13 cellular contexts compared by ENCODE assay signal in the genomic region with DNA sequence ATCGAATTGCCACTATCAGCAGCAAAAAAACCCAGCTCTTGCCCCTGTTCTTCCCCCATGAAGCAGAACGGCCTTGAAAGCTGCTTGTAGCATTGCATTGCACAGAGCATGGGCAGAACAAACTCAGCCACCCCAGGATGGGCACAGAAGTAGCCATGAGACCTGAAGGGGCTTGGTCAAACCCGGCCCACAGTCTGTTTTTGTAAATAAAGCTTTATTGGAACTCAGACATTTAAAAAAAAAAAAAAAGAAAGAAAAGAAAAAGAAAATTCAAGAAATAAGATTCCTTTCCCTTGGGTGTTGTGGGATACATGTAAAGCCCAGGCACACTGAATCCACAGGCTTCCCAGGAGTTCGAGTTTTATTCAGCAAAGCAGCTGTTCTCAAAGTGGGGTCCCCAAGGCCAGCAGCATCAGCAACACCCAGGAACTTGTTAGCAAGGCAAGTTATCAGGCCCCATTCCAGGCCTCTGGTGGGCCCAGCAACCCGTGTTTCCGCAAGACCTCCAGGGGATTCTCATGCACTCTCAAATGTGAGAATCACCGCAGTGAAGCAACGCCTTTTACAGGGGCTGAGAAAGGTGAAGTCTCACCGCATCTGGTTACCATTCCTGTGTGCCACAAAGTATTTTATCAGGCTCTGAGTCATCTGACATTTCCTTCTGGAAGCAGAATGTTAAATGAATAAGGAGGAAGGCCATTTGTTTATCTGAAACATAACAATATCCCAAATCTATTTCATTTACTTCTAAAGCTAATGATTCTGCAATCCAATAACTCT.
DNase-seq lines count a peak whose midpoint lies in the region; ATAC-seq and TF ChIP-seq lines count a peak whose summit lies in the region.
"Had no signal": no experiment of that assay in that cellular context is flagged by ENCODE, and none has a peak within 500 bp of the region (broad histone marks: within the 10 kb centered on the region; RNA-seq: fewer than 3 reads in every experiment).

No MANE protein-coding gene starts in this region.

- TF ChIP-seq CTCF in Calu3 (IDR thresholded peaks at IDR 0.05; ENCODE audit: unreplicated experiment), result no peak
- TF ChIP-seq CTCF in choroid plexus epithelial cell (conservative IDR thresholded peaks at IDR 0.05; ENCODE audit: low read depth, low read length), result no peak
- TF ChIP-seq CTCF in osteoblast (IDR thresholded peaks at IDR 0.05; ENCODE audit: extremely low read depth, low read depth, low read length), result no peak
- no peak for TF ChIP-seq CTCF in thyroid gland (IDR thresholded peaks at IDR 0.05)
- no peak for TF ChIP-seq CTCF in gastrocnemius medialis (IDR thresholded peaks at IDR 0.05 in 4 of 5, conservative IDR thresholded peaks at IDR 0.05 in 1 of 5)

- no peaks in the 10 kb centered on the region for H3K9me3 ChIP-seq in osteoblast (ENCODE audit: low read depth, low read length)
- no peaks in the 10 kb centered on the region for H3K9me3 ChIP-seq in thyroid gland
- no peaks in the 10 kb centered on the region for H3K9me3 ChIP-seq in gastrocnemius medialis

- peaks cover 9% of the 10 kb centered on the region for H4K20me1 ChIP-seq in osteoblast (ENCODE audit: insufficient read depth, low read length)

- H3K9me3 Mint-ChIP-seq in Calu3 (ENCODE audit: low read depth, unreplicated experiment), result no peaks in the 10 kb centered on the region
- H3K9me3 Mint-ChIP-seq: neural progenitor cell; T-helper 2 cell treated with Interferon-gamma antibody and Interleukin-4, amounts not matched to agents 5 μg/mL and 100 μg/mL, for 36 hours had no signal

- H3K27me3 Mint-ChIP-seq in Calu3 (ENCODE audit: unreplicated experiment), result no peaks in the 10 kb centered on the region

- H3K27ac ChIP-seq in osteoblast (ENCODE audit: low read depth, low read length) (no peak overlapping the region), thyroid gland (no peak overlapping the region), gastrocnemius medialis (no peak overlapping the region)
- H3K27ac ChIP-seq: neural progenitor cell had no signal

- TF ChIP-seq POLR2A in thyroid gland (IDR thresholded peaks at IDR 0.05) (no peak), gastrocnemius medialis (IDR thresholded peaks at IDR 0.05) (no peak)

- no peak overlapping the region for H3K4me2 ChIP-seq in osteoblast (ENCODE audit: insufficient read depth, low read length)
- H3K4me2 ChIP-seq: neural progenitor cell had no signal

- H3K79me2 ChIP-seq in osteoblast (ENCODE audit: insufficient read depth, low read length), result no peaks in the 10 kb centered on the region

- intact Hi-C loops in Calu3 (cut with micrococcal nuclease; ENCODE audit: unreplicated experiment) (loop anchor here (5.0 kb wide), 1 partner anchor 173 kb away; no protein-coding TSS in a partner anchor), thyroid gland (cut with DNase I) (loop anchor here (10.0 kb wide), 1 partner anchor 170 kb away; no protein-coding TSS in a partner anchor), gastrocnemius medialis (cut with DNase I; ENCODE audit: low total_unique reads) (no loop called here), posterior cingulate gyrus (cut with DNase I) (loop anchor here (10.0 kb wide), 1 partner anchor 100 kb away; no protein-coding TSS in a partner anchor)

- peak overlapping the region; percentile 95 for H3K27ac Mint-ChIP-seq in Calu3 (ENCODE audit: unreplicated experiment)
- H3K27ac Mint-ChIP-seq: neural progenitor cell; T-helper 2 cell treated with Interferon-gamma antibody and Interleukin-4, amounts not matched to agents 5 μg/mL and 100 μg/mL, for 36 hours had no signal

- CTCF ChIA-PET in Calu3 (lab: Charles Lee), result interaction anchor here (0.6 to 1.3 kb wide), 5 partner anchors 10 to 207 kb away, joined by 3 to 6 read pairs (median 3); no protein-coding TSS in a partner anchor

- peaks cover 3% of the 10 kb centered on the region for H3K27me3 ChIP-seq in osteoblast (ENCODE audit: insufficient read depth, low read length)
- no peaks in the 10 kb centered on the region for H3K27me3 ChIP-seq in thyroid gland
- no peaks in the 10 kb centered on the region for H3K27me3 ChIP-seq in gastrocnemius medialis
- H3K27me3 ChIP-seq: neural progenitor cell had no signal

- ATAC-seq in gastrocnemius medialis, result no peak
- ATAC-seq in GM21737 (IDR thresholded peaks at IDR 0.05; ENCODE audit: unreplicated experiment), result no peak

- in situ Hi-C loops in gastrocnemius medialis (cut with MboI; ENCODE audit: low sequenced_read_pairs in 4 of 4), result loop anchor here in 1 of 4 donors (25.0 kb wide), 1 partner anchor 153 kb away; no protein-coding TSS in a partner anchor

- BruUV-seq in Calu3 (replicated peaks; lab: Mats Ljungman, UMichigan), result no TSS peak

- H3K4me1 ChIP-seq in osteoblast (ENCODE audit: insufficient read depth, low read length), result peaks cover 9% of the 10 kb centered on the region
- peaks cover 3 to 8% of the 10 kb centered on the region in 2 donors for H3K4me1 ChIP-seq in thyroid gland
- no peaks in the 10 kb centered on the region for H3K4me1 ChIP-seq in gastrocnemius medialis

- H3K4me3 Mint-ChIP-seq in Calu3 (ENCODE audit: low read depth, unreplicated experiment), result no peak overlapping the region
- H3K4me3 Mint-ChIP-seq: neural progenitor cell; T-helper 2 cell treated with Interferon-gamma antibody and Interleukin-4, amounts not matched to agents 5 μg/mL and 100 μg/mL, for 36 hours had no signal

- peak; percentile 54 for DNase-seq in Calu3
- peak; percentile 94 for DNase-seq in M059J (ENCODE audit: low read depth)
- peak; percentile 97 for DNase-seq in choroid plexus epithelial cell (ENCODE audit: low read depth)
- peak; percentile 22 for DNase-seq in osteoblast (ENCODE audit: insufficient read length, low spot score, missing footprints)
- DNase-seq in thyroid gland, result no peak
- DNase-seq in gastrocnemius medialis, result no peak
- DNase-seq in posterior cingulate gyrus, result no peak
- DNase-seq: activated CD4-positive, alpha-beta T cell treated with anti-CD3 and anti-CD28 coated beads, Interleukin-2, amount 50 U/mL, for 4 hours; activated effector memory CD4-positive, alpha-beta T cell treated with Interleukin-2 at 50 U/mL for 16 hours; H7 had no signal

- H3K36me3 Mint-ChIP-seq in Calu3 (ENCODE audit: insufficient read depth, unreplicated experiment), result peaks cover 10% of the 10 kb centered on the region
- H3K36me3 Mint-ChIP-seq: neural progenitor cell had no signal

- WGBS in thyroid gland, 2 donors, result 83 to 86% methylated on average over 9 of the region's 9 CpGs

- H3K36me3 ChIP-seq in osteoblast (ENCODE audit: insufficient read depth, low read length) (no peaks in the 10 kb centered on the region), thyroid gland (no peaks in the 10 kb centered on the region), gastrocnemius medialis (no peaks in the 10 kb centered on the region)
- H3K36me3 ChIP-seq: neural progenitor cell had no signal

- H2AFZ ChIP-seq in osteoblast (ENCODE audit: low read length), result no peak overlapping the region
- H2AFZ ChIP-seq: neural progenitor cell had no signal

- H3K4me3 ChIP-seq in choroid plexus epithelial cell (ENCODE audit: low read depth, low read length) (no peak overlapping the region), osteoblast (ENCODE audit: insufficient read depth, low read length) (no peak overlapping the region), thyroid gland (replicated peaks in 1 of 3) (no peak overlapping the region), gastrocnemius medialis (no peak overlapping the region)
- H3K4me3 ChIP-seq: neural progenitor cell had no signal

- peaks cover 42% of the 10 kb centered on the region for H3K4me1 Mint-ChIP-seq in Calu3 (ENCODE audit: low read depth, unreplicated experiment)

Comparison
In these comparisons a context has a peak if more than half of its experiments do, and no peak if none do; other contexts are left out.
1. DNase-seq: peak in Calu3 (single experiment), M059J (single experiment), choroid plexus epithelial cell (single experiment) and osteoblast (single experiment); none in thyroid gland (0 of 2), gastrocnemius medialis (0 of 2) and posterior cingulate gyrus (0 of 10).